ENCODE assay signal across 11 cellular contexts in the genomic region with DNA sequence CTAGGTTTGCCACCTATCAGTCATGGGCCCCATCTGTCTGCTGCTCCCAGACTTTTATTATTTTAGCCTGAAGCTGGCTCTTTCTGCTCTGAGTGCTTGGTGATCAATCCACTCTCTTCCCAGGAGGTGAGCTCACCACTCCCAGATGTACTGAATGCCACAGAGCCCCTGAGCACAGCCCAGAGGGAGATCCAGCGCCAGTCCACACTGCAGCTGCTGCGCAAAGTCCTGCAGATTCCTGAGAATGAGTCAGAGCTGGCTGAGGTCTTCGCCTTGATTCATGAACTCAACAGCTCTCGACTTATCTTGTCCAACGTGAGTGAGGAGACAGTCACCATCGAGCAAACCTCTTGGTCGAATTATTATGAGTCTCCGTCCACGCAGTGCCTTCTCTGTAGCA. TPM values are rescaled to one million over a fixed set of nuclear protein-coding genes. Genes with fewer than 3 reads are reported as not detected.
A peak's percentile ranks its signal among the peaks of the same experiment; 100 is the strongest.
DNase-seq lines count a peak whose midpoint lies in the region; ATAC-seq and FAIRE-seq lines count a peak whose summit lies in the region.
"Had no signal": no experiment of that assay in that cellular context is flagged by ENCODE, and none has a peak within 500 bp of the region (broad histone marks: within the 10 kb centered on the region; RNA-seq: fewer than 3 reads in every experiment).

No MANE protein-coding gene starts in this region.

- H3K36me3 Mint-ChIP-seq in effector memory CD8-positive, alpha-beta T cell (ENCODE audit: insufficient read depth) = peaks cover 28% of the 10 kb centered on the region
- peaks cover 49 to 97% (median 50%) of the 10 kb centered on the region in 3 donors for H3K36me3 Mint-ChIP-seq in CD8-positive, alpha-beta memory T cell

- peak; percentile 79 for FAIRE-seq in urothelium cell line (lab: Jason Lieb, UNC)

- no peaks in the 10 kb centered on the region for H3K27me3 Mint-ChIP-seq in effector memory CD8-positive, alpha-beta T cell
- H3K27me3 Mint-ChIP-seq in CD8-positive, alpha-beta memory T cell = no peaks in the 10 kb centered on the region

- no peaks in the 10 kb centered on the region for H3K4me1 ChIP-seq in CD8-positive, alpha-beta memory T cell (ENCODE audit: insufficient read depth, low read length)
- H3K4me1 ChIP-seq: parathyroid adenoma had no signal

- H3K27ac ChIP-seq in CD8-positive, alpha-beta memory T cell (ENCODE audit: low read depth, low read length) = no peak overlapping the region
- H3K27ac ChIP-seq: parathyroid adenoma had no signal

- H3K9me3 ChIP-seq in CD8-positive, alpha-beta memory T cell (ENCODE audit: low read length) = no peaks in the 10 kb centered on the region

- H3K4me1 Mint-ChIP-seq in effector memory CD8-positive, alpha-beta T cell (ENCODE audit: low read depth in 2 of 2) = no peaks in the 10 kb centered on the region
- no peaks in the 10 kb centered on the region for H3K4me1 Mint-ChIP-seq in CD8-positive, alpha-beta memory T cell

- peaks cover 59% of the 10 kb centered on the region for H3K36me3 ChIP-seq in CD8-positive, alpha-beta memory T cell (ENCODE audit: insufficient read depth, low read length)

- no peak for ATAC-seq in effector memory CD8-positive, alpha-beta T cell (replicated peaks)

- H3K27me3 ChIP-seq in CD8-positive, alpha-beta memory T cell (ENCODE audit: insufficient read depth, low read length, poor library complexity, severe bottlenecking) = no peaks in the 10 kb centered on the region

- peak; percentile 85 for DNase-seq in HK-2 (ENCODE audit: unreplicated experiment)
- peak; percentile 94 for DNase-seq in astrocyte of the hippocampus (ENCODE audit: low read depth, low spot score)
- peak; percentile 91 for DNase-seq in hepatic stellate cell (ENCODE audit: low spot score)
- DNase-seq in urothelium cell line (ENCODE audit: low spot score) = peak; percentile 97
- DNase-seq in effector memory CD8-positive, alpha-beta T cell = no peak
- no peak for DNase-seq in LoVo (ENCODE audit: low spot score)
- no peak for DNase-seq in CD8-positive, alpha-beta memory T cell
- DNase-seq: activated T-cell treated with anti-CD3 and anti-CD28 coated beads for 4 hours, cortex of kidney had no signal

- H3K27ac Mint-ChIP-seq in effector memory CD8-positive, alpha-beta T cell = no peak overlapping the region
- H3K27ac Mint-ChIP-seq in CD8-positive, alpha-beta memory T cell = no peak overlapping the region
- H3K27ac Mint-ChIP-seq: T-helper 2 cell treated with Interferon-gamma antibody and Interleukin-4, amounts not matched to agents 5 μg/mL and 100 μg/mL, for 36 hours had no signal

- POLR2A ChIA-PET in CD8-positive, alpha-beta memory T cell (lab: Charles Lee) = interaction anchor here (0.5 kb wide), 1 partner anchor 461 kb away, joined by 4 read pairs; no protein-coding TSS in a partner anchor

- CTCF ChIA-PET in CD8-positive, alpha-beta memory T cell (lab: Charles Lee) = interaction anchor here (0.7 kb wide), 1 partner anchor 49 kb away, joined by 3 read pairs; no protein-coding TSS in a partner anchor

- no peak overlapping the region for H3K4me3 ChIP-seq in CD8-positive, alpha-beta memory T cell (ENCODE audit: low read length)

- no peaks in the 10 kb centered on the region for H3K9me3 Mint-ChIP-seq in effector memory CD8-positive, alpha-beta T cell
- no peaks in the 10 kb centered on the region for H3K9me3 Mint-ChIP-seq in CD8-positive, alpha-beta memory T cell
- H3K9me3 Mint-ChIP-seq: T-helper 2 cell treated with Interferon-gamma antibody and Interleukin-4, amounts not matched to agents 5 μg/mL and 100 μg/mL, for 36 hours had no signal

- no peak overlapping the region for H3K4me3 Mint-ChIP-seq in effector memory CD8-positive, alpha-beta T cell
- no peak overlapping the region for H3K4me3 Mint-ChIP-seq in CD8-positive, alpha-beta memory T cell
- H3K4me3 Mint-ChIP-seq: T-helper 2 cell treated with Interferon-gamma antibody and Interleukin-4, amounts not matched to agents 5 μg/mL and 100 μg/mL, for 36 hours had no signal

RNA-seq across cellular contexts. Expression of a gene that starts 36.0 kb away (rescaled TPM):
- total RNA-seq in CD8-positive, alpha-beta memory T cell = 10 to 100 TPM; 36.8 to 40.7 TPM
- polyA plus RNA-seq in CD8-positive, alpha-beta memory T cell = 15.3 TPM

RNA-seq across cellular contexts. Expression of a gene that starts 36.1 kb away (rescaled TPM):
- 1 to 10 TPM; 3.0 to 3.1 TPM for total RNA-seq in CD8-positive, alpha-beta memory T cell
- 1.5 TPM for polyA plus RNA-seq in CD8-positive, alpha-beta memory T cell

RNA-seq across cellular contexts. Expression of a gene that starts 49.8 kb away (rescaled TPM):
- 1 to 10 TPM; 1.7 to 2.7 TPM for total RNA-seq in CD8-positive, alpha-beta memory T cell
- polyA plus RNA-seq in CD8-positive, alpha-beta memory T cell = 0.59 TPM

Comparison
In these comparisons a context has a peak if more than half of its experiments do, and no peak if none do; other contexts are left out.
1. DNase-seq: peak in HK-2 (single experiment), astrocyte of the hippocampus (single experiment), hepatic stellate cell (single experiment) and urothelium cell line (single experiment); none in effector memory CD8-positive, alpha-beta T cell (0 of 3), LoVo (single experiment) and CD8-positive, alpha-beta memory T cell (0 of 5).